Comparison of ENCODE assay signal across 16 cellular contexts in the genomic region with DNA sequence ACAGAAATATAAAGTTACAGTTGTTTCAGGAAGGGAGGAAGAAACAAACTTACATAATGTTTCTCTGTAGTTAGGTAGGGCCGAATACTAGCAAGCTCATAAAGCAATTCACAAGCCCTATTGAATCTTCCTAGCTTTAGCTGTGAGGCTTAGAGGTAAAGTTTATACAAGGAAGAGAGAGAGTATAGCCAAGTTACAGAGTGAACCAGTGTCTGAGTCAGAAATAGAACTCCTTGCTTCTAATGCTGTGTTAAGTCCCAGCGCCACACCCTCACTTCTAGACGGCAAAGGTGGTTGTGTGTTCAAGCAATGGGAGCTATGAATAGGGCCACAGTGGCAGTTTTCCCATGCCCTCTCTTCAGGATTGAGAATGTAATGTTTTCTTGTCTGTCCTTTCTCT. TPM values are rescaled to one million over a fixed set of nuclear protein-coding genes. Genes with fewer than 3 reads are reported as not detected.
"Had no signal": no experiment of that assay in that cellular context is flagged by ENCODE, and none has a peak within 500 bp of the region (broad histone marks: within the 10 kb centered on the region; RNA-seq: fewer than 3 reads in every experiment).

No MANE protein-coding gene starts in this region.

- H3K9me3 ChIP-seq: spleen, stomach, testis, upper lobe of right lung had no signal

- H3K4me1 ChIP-seq: spleen, stomach, testis, upper lobe of right lung had no signal

- H3K27ac ChIP-seq: cardiac muscle cell, stomach, testis, upper lobe of right lung, VCaP had no signal

- DNase-seq: activated CD4-positive, alpha-beta memory T cell treated with anti-CD3 and anti-CD28 coated beads, Interleukin-2, amount 10 ng/mL, durations not matched to agents 7 days and 5 days; activated naive CD4-positive, alpha-beta T cell treated with anti-CD3 and anti-CD28 coated beads, Interleukin-2, amount 50 U/mL, for 16 hours; activated T-cell treated with anti-CD3 and anti-CD28 coated beads, Interleukin-2, amount 50 U/mL, for 24 hours; glutamatergic neuron; hypothalamus; left ventricle myocardium superior; mesenchymal stem cell; nephron progenitor cell; spleen; stomach; testis; upper lobe of right lung had no signal

- H3K36me3 ChIP-seq: cardiac muscle cell, spleen, stomach, upper lobe of right lung had no signal

- ATAC-seq: left ventricle myocardium superior, sciatic nerve, upper lobe of right lung had no signal

- H3K27me3 ChIP-seq: cardiac muscle cell, spleen, stomach, testis, upper lobe of right lung had no signal

- H3K4me3 ChIP-seq: cardiac muscle cell, spleen, stomach, testis, upper lobe of right lung had no signal

RNA-seq across cellular contexts. Expression of gene LPAR4, which starts 6.1 kb away (rescaled TPM):
- total RNA-seq: kidney epithelial cell, upper lobe of right lung had no signal
